In genomic region chr17:76675648-76676047, GRCh38 we compare ENCODE assay signal across 7 cellular contexts. TPM values are rescaled to one million over a fixed set of nuclear protein-coding genes. Genes with fewer than 3 reads are reported as not detected.
"Had no signal": no experiment of that assay in that cellular context is flagged by ENCODE, and none has a peak within 500 bp of the region (broad histone marks: within the 10 kb centered on the region; RNA-seq: fewer than 3 reads in every experiment).

No MANE protein-coding gene starts in this region.

- H2AFZ ChIP-seq: GM23248 had no signal

- FAIRE-seq: H54, HTR-8/SVneo had no signal

- H3K27ac Mint-ChIP-seq: H9 had no signal

- H3K27ac ChIP-seq: GM23248 had no signal

- H3K4me3 Mint-ChIP-seq: H9 had no signal

- H3K9ac ChIP-seq: GM23248 had no signal

- DNase-seq: GM23248, GOT3, H9, HCEC 1CT, IMR-90 had no signal

- H3K9me3 Mint-ChIP-seq: H9 had no signal

- H3K4me3 ChIP-seq: GM23248 had no signal

RNA-seq across cellular contexts. Expression of gene ST6GALNAC1, which starts 32.1 kb away (rescaled TPM):
- total RNA-seq: GM23248, H9, IMR-90 had no signal
- polyA plus RNA-seq: GM23248, IMR-90 had no signal
